Comparison of ENCODE assay signal across 10 cellular contexts in the genomic region with DNA sequence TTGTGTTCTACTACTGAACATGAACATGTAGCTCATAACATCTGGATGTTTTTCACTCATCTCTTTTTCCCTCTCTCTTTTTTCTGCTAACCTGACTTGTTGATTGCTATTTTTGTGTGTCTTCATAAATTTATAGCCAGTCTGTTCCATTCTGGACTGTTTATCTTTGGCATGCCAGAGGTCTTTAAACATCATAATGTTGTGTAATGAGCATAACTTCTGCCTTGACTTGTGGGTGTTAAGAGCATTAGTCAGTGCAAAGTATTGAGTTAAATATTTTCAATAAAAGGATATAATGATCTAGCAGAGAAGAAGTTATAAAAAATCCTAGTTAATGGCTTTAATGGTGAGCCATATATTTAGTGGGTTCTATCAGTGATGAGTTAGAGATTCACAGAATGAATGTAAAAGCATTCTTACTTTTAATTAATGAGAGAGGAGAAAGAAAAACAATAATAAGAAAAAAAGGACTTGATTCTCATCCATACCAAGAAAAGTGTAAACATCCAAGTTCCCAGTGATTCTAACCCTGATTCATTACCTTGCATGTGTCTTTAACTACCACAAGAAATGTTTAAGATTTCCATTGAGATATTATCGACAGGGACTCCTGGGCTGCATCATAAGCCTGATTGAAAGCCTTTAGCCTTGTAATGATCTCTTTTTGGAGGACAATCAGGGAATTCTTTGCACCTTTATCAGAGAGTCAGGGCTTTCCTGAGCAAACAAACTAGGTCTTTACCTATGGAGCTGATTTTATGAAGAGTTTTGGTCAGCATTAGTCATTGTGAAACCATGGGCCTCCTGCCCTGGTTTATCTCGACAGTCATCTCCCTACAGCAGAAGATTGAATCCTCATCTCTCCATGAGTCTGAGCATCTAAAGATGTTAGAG. TPM values are rescaled to one million over a fixed set of nuclear protein-coding genes. Genes with fewer than 3 reads are reported as not detected.
DNase-seq lines count a peak whose midpoint lies in the region; ATAC-seq and TF ChIP-seq lines count a peak whose summit lies in the region.
"Had no signal": no experiment of that assay in that cellular context is flagged by ENCODE, and none has a peak within 500 bp of the region (broad histone marks: within the 10 kb centered on the region; RNA-seq: fewer than 3 reads in every experiment).

No MANE protein-coding gene starts in this region.

- WGBS in hepatocyte (ENCODE audit: low lambda C conversion rate, missing lambda C conversion rate) = 37% methylated on average over 2 of the region's 2 CpGs

- H3K27ac ChIP-seq in Panc1 (ENCODE audit: low read length) (peak overlapping the region; percentile 86), hepatocyte (peak overlapping the region; percentile 12), WERI-Rb-1 (no peak overlapping the region)
- H3K27ac ChIP-seq: SJCRH30 had no signal

- BruUV-seq in Panc1 (replicated peaks; lab: Mats Ljungman, UMichigan) = no TSS peak

- CTCF ChIA-PET in Panc1 (lab: Charles Lee) = no interaction called here

- peaks cover 16% of the 10 kb centered on the region for H3K4me1 ChIP-seq in Panc1 (ENCODE audit: control insufficient read depth, insufficient read depth, low read length)
- H3K4me1 ChIP-seq in hepatocyte (ENCODE audit: insufficient read depth) = peaks cover 28% of the 10 kb centered on the region

- H3K4me2 ChIP-seq in hepatocyte = peak overlapping the region; percentile 36

- no peak for TF ChIP-seq CTCF in Panc1 (IDR thresholded peaks at IDR 0.05)
- no peak for TF ChIP-seq CTCF in hepatocyte (IDR thresholded peaks at IDR 0.05; ENCODE audit: poor library complexity)
- TF ChIP-seq CTCF in WERI-Rb-1 (IDR thresholded peaks at IDR 0.05; ENCODE audit: low read depth, low read length) = no peak

- peak overlapping the region in 1 of 2 experiments; percentile 39; a peak in 2 of 4 replicates for H3K4me3 ChIP-seq in Panc1 (ENCODE audit: low read depth in 2 of 2, low read length in 2 of 2)
- no peak overlapping the region for H3K4me3 ChIP-seq in hepatocyte
- H3K4me3 ChIP-seq in WERI-Rb-1 (ENCODE audit: low read depth, low read length) = no peak overlapping the region
- H3K4me3 ChIP-seq: SJCRH30 had no signal

- H2AFZ ChIP-seq in hepatocyte = no peak overlapping the region

- H3K27me3 ChIP-seq in Panc1 (ENCODE audit: control insufficient read depth, insufficient read depth, low read length) (no peaks in the 10 kb centered on the region), hepatocyte (no peaks in the 10 kb centered on the region), WERI-Rb-1 (ENCODE audit: insufficient read depth, low read depth, severe bottlenecking) (no peaks in the 10 kb centered on the region)
- H3K27me3 ChIP-seq: SJCRH30 had no signal

- no peaks in the 10 kb centered on the region for H3K9me2 ChIP-seq in hepatocyte (replicated peaks; ENCODE audit: insufficient read depth)

- H4K20me1 ChIP-seq in hepatocyte (ENCODE audit: insufficient read depth, poor library complexity, severe bottlenecking) = no peaks in the 10 kb centered on the region

- in situ Hi-C loops in Panc1 (cut with HindIII; ENCODE audit: low pct_unique_long_range_greater_than_20kb, low sequenced_read_pairs) = no loop called here

- intact Hi-C loops in Panc1 (cut with micrococcal nuclease; ENCODE audit: unreplicated experiment) = no loop called here

- H3K79me2 ChIP-seq in hepatocyte = no peaks in the 10 kb centered on the region

- DNase-seq in AG20443 (ENCODE audit: low spot score) (peak; percentile 45), Panc1 (ENCODE audit: low read depth, low spot score) (peak; percentile 66), hepatocyte (ENCODE audit: low spot score) (no peak), WERI-Rb-1 (no peak), activated gamma-delta T cell (lab: John Stamatoyannopoulos, UW) (no peak)
- DNase-seq: left cardiac atrium, SJCRH30 had no signal

- POLR2A ChIA-PET in Panc1 (lab: Charles Lee) = interaction anchor here (0.5 kb wide), 1 partner anchor 71 kb away, joined by 3 read pairs; no protein-coding TSS in a partner anchor

- ATAC-seq in GM21528 (IDR thresholded peaks at IDR 0.05; ENCODE audit: low FRiP score, unreplicated experiment) (peak; percentile 56), Panc1 (peak; percentile 90), GM21367 (IDR thresholded peaks at IDR 0.05; ENCODE audit: unreplicated experiment) (no peak), HG02981 (IDR thresholded peaks at IDR 0.05; ENCODE audit: unreplicated experiment) (no peak)

- no peaks in the 10 kb centered on the region for H3K36me3 ChIP-seq in Panc1 (ENCODE audit: control insufficient read depth, insufficient read depth, low read length)
- no peaks in the 10 kb centered on the region for H3K36me3 ChIP-seq in hepatocyte (replicated peaks; ENCODE audit: insufficient read depth, low read depth)
- H3K36me3 ChIP-seq in WERI-Rb-1 = no peaks in the 10 kb centered on the region
- H3K36me3 ChIP-seq: SJCRH30 had no signal

- H3K9me3 ChIP-seq in Panc1 (ENCODE audit: control insufficient read depth, insufficient read depth, low read depth, low read length) (no peaks in the 10 kb centered on the region), hepatocyte (ENCODE audit: low read depth) (no peaks in the 10 kb centered on the region), WERI-Rb-1 (ENCODE audit: severe bottlenecking) (no peaks in the 10 kb centered on the region)
- H3K9me3 ChIP-seq: SJCRH30 had no signal

RNA-seq across cellular contexts. Expression of a gene that starts 22.9 kb away (rescaled TPM):
- total RNA-seq in Panc1 (2021; ENCODE audit: unreplicated experiment) (10.8 TPM), hepatocyte (7.1 and 7.7 TPM in 2 replicates)
- polyA plus RNA-seq in Panc1 (2012; ENCODE audit: insufficient read length) = 3.5 TPM
- polyA plus RNA-seq in hepatocyte = 14.2 and 14.5 TPM in 2 replicates

Comparison
In these comparisons a context has a peak if more than half of its experiments do, and no peak if none do; other contexts are left out.
1. DNase-seq: peak in AG20443 (single experiment) and Panc1 (single experiment); none in hepatocyte (single experiment), WERI-Rb-1 (single experiment) and activated gamma-delta T cell (single experiment).
2. ATAC-seq: peak in GM21528 (single experiment) and Panc1 (single experiment); none in GM21367 (single experiment) and HG02981 (single experiment).